1 cellular context compared by ENCODE assay signal in genomic region chr5:14204785-14205321, GRCh38.
TF ChIP-seq lines count a peak whose summit lies in the region.

No MANE protein-coding gene starts in this region.

TF ChIP-seq in A549, 52 proteins besides CTCF, POLR2A, EP300 and RAD21 (continued from another document):
- TF ChIP-seq ELK1 (IDR thresholded peaks at IDR 0.05; ENCODE audit: low read depth, low read length) (no peak), JUN (IDR thresholded peaks at IDR 0.05) (peak in 1 of 2 experiments; percentile 50; a peak in 1 of 5 replicates), ATOH8 (CRISPR knock-in tag; IDR thresholded peaks at IDR 0.05; ENCODE audit: low read depth) (peak; percentile 59; the same call in 1 of the 2 replicates), HES2 (IDR thresholded peaks at IDR 0.05) (0 out of 2 replicates have a peak, but pooled peaks have one; percentile 15), HOXB5 (CRISPR knock-in tag; IDR thresholded peaks at IDR 0.05) (peak; percentile 40; the same call in 1 of the 2 replicates), NFE2L2 (conservative IDR thresholded peaks at IDR 0.05; ENCODE audit: low read length) (no peak), GATA3 (IDR thresholded peaks at IDR 0.05; ENCODE audit: borderline replicate concordance) (peak; percentile 57; the same call in 1 of the 2 replicates), MAZ (IDR thresholded peaks at IDR 0.05; ENCODE audit: borderline replicate concordance, low read depth, low read length) (no peak), FOSB (CRISPR knock-in tag; IDR thresholded peaks at IDR 0.05) (0 out of 2 replicates have a peak, but pooled peaks have one; percentile 46), NPAS2 (CRISPR knock-in tag; IDR thresholded peaks at IDR 0.05; ENCODE audit: borderline replicate concordance) (no peak), RNF2 (IDR thresholded peaks at IDR 0.05; ENCODE audit: borderline replicate concordance, low read depth) (no peak), EHF (CRISPR knock-in tag; IDR thresholded peaks at IDR 0.05) (no peak), SMC3 (IDR thresholded peaks at IDR 0.05) (peak; percentile 34; the same call in 1 of the 3 replicates), RARB (CRISPR knock-in tag; IDR thresholded peaks at IDR 0.05) (no peak), KDM1A (IDR thresholded peaks at IDR 0.05; ENCODE audit: low read depth) (no peak), PBX3 (IDR thresholded peaks at IDR 0.05) (peak; percentile 36; the same call in 1 of the 2 replicates), CHD2 (IDR thresholded peaks at IDR 0.05; ENCODE audit: low read length, partially characterized antibody) (no peak), JUNB (IDR thresholded peaks at IDR 0.05) (0 out of 2 replicates have a peak, but pooled peaks have one; percentile 16), TFCP2L1 (CRISPR knock-in tag; IDR thresholded peaks at IDR 0.05) (no peak), REST (IDR thresholded peaks at IDR 0.05) (no peak), ZC3H11A (IDR thresholded peaks at IDR 0.05) (no peak), CBX2 (IDR thresholded peaks at IDR 0.05; ENCODE audit: borderline replicate concordance, low read depth) (no peak), SREBF2 (IDR thresholded peaks at IDR 0.05) (no peak), HMGXB4 (CRISPR knock-in tag; IDR thresholded peaks at IDR 0.05; ENCODE audit: borderline replicate concordance) (no peak), CHD4 (IDR thresholded peaks at IDR 0.05; ENCODE audit: borderline replicate concordance) (no peak)
